Comparison of ENCODE assay signal across 1 cellular context in the genomic region with DNA sequence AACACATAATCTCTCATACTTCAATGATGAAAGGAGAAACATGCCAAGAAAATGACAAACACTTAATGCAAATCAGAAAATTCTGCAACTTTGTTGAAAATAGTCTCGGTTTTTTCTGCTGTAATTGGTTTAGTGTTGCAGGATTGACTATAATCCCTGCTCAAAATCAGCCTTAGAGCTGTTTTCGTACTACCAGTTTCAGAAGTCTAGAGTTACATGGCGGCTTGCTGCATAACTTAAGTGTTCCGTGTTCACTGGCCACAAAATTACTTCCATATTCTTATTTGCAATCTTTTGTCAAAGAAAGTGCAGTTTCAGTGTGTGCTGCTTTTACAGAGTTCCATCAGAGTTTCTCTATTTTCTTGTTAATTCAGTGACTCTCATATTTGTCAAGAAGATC.
TF ChIP-seq lines count a peak whose summit lies in the region.

No MANE protein-coding gene starts in this region.

TF ChIP-seq in SK-N-SH, 30 proteins besides CTCF, POLR2A, EP300 and RAD21 (continued from another document):
- TF ChIP-seq USF1 (IDR thresholded peaks at IDR 0.05; ENCODE audit: borderline replicate concordance, low read depth), result no peak
- TF ChIP-seq TEAD4 (IDR thresholded peaks at IDR 0.05; ENCODE audit: borderline replicate concordance, insufficient read depth), result no peak
- TF ChIP-seq NFIC (IDR thresholded peaks at IDR 0.05; ENCODE audit: borderline replicate concordance), result no peak
